ENCODE assay signal across 1 cellular context in genomic region chr6:13574571-13575376, GRCh38.
TF ChIP-seq lines count a peak whose summit lies in the region.

Gene SIRT5, plus strand, starts transcription at chr6:13574601. Its CDS starts 9,510 bp downstream, at chr6:13584111.

TF ChIP-seq in H1, 55 proteins besides CTCF, POLR2A, EP300 and RAD21 (continued from another document):
- TF ChIP-seq, protein P1, sequence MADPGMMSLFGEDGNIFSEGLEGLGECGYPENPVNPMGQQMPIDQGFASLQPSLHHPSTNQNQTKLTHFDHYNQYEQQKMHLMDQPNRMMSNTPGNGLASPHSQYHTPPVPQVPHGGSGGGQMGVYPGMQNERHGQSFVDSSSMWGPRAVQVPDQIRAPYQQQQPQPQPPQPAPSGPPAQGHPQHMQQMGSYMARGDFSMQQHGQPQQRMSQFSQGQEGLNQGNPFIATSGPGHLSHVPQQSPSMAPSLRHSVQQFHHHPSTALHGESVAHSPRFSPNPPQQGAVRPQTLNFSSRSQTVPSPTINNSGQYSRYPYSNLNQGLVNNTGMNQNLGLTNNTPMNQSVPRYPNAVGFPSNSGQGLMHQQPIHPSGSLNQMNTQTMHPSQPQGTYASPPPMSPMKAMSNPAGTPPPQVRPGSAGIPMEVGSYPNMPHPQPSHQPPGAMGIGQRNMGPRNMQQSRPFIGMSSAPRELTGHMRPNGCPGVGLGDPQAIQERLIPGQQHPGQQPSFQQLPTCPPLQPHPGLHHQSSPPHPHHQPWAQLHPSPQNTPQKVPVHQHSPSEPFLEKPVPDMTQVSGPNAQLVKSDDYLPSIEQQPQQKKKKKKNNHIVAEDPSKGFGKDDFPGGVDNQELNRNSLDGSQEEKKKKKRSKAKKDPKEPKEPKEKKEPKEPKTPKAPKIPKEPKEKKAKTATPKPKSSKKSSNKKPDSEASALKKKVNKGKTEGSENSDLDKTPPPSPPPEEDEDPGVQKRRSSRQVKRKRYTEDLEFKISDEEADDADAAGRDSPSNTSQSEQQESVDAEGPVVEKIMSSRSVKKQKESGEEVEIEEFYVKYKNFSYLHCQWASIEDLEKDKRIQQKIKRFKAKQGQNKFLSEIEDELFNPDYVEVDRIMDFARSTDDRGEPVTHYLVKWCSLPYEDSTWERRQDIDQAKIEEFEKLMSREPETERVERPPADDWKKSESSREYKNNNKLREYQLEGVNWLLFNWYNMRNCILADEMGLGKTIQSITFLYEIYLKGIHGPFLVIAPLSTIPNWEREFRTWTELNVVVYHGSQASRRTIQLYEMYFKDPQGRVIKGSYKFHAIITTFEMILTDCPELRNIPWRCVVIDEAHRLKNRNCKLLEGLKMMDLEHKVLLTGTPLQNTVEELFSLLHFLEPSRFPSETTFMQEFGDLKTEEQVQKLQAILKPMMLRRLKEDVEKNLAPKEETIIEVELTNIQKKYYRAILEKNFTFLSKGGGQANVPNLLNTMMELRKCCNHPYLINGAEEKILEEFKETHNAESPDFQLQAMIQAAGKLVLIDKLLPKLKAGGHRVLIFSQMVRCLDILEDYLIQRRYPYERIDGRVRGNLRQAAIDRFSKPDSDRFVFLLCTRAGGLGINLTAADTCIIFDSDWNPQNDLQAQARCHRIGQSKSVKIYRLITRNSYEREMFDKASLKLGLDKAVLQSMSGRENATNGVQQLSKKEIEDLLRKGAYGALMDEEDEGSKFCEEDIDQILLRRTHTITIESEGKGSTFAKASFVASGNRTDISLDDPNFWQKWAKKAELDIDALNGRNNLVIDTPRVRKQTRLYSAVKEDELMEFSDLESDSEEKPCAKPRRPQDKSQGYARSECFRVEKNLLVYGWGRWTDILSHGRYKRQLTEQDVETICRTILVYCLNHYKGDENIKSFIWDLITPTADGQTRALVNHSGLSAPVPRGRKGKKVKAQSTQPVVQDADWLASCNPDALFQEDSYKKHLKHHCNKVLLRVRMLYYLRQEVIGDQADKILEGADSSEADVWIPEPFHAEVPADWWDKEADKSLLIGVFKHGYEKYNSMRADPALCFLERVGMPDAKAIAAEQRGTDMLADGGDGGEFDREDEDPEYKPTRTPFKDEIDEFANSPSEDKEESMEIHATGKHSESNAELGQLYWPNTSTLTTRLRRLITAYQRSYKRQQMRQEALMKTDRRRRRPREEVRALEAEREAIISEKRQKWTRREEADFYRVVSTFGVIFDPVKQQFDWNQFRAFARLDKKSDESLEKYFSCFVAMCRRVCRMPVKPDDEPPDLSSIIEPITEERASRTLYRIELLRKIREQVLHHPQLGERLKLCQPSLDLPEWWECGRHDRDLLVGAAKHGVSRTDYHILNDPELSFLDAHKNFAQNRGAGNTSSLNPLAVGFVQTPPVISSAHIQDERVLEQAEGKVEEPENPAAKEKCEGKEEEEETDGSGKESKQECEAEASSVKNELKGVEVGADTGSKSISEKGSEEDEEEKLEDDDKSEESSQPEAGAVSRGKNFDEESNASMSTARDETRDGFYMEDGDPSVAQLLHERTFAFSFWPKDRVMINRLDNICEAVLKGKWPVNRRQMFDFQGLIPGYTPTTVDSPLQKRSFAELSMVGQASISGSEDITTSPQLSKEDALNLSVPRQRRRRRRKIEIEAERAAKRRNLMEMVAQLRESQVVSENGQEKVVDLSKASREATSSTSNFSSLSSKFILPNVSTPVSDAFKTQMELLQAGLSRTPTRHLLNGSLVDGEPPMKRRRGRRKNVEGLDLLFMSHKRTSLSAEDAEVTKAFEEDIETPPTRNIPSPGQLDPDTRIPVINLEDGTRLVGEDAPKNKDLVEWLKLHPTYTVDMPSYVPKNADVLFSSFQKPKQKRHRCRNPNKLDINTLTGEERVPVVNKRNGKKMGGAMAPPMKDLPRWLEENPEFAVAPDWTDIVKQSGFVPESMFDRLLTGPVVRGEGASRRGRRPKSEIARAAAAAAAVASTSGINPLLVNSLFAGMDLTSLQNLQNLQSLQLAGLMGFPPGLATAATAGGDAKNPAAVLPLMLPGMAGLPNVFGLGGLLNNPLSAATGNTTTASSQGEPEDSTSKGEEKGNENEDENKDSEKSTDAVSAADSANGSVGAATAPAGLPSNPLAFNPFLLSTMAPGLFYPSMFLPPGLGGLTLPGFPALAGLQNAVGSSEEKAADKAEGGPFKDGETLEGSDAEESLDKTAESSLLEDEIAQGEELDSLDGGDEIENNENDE (IDR thresholded peaks at IDR 0.05; ENCODE audit: insufficient replicate concordance, low read length): no peak
- TF ChIP-seq TAF7 (optimal IDR thresholded peaks at IDR 0.05; ENCODE audit: borderline replicate concordance, low read depth, low read length) (no peak), BACH1 (IDR thresholded peaks at IDR 0.05; ENCODE audit: low read length) (peak; percentile 40), TEAD4 (IDR thresholded peaks at IDR 0.05; ENCODE audit: low read depth, low read length) (0 out of 2 replicates have a peak, but pooled peaks have one; percentile 11), POLR2AphosphoS5 (IDR thresholded peaks at IDR 0.05; ENCODE audit: low read depth, low read length) (peak; percentile 79), TBP (IDR thresholded peaks at IDR 0.05; ENCODE audit: low read depth, low read length) (0 out of 2 replicates have a peak, but pooled peaks have one; percentile 5), HDAC2 (IDR thresholded peaks at IDR 0.05; ENCODE audit: borderline replicate concordance in 1 of 2, low read depth in 2 of 2, low read length in 2 of 2) (peak in 1 of 2 experiments; percentile 62; a peak in 1 of 4 replicates), PHF8 (conservative IDR thresholded peaks at IDR 0.05; ENCODE audit: low read depth, low read length) (peak; percentile 85), SIX5 (IDR thresholded peaks at IDR 0.05; ENCODE audit: low read depth, low read length) (no peak), RNF2 (IDR thresholded peaks at IDR 0.05; ENCODE audit: borderline replicate concordance, low read depth, low read length, missing control alignments, poor library complexity, severe bottlenecking) (no peak), CHD2 (IDR thresholded peaks at IDR 0.05; ENCODE audit: low read length) (no peak), ASH2L (IDR thresholded peaks at IDR 0.05; ENCODE audit: low read length) (peak; percentile 71), HDAC6 (IDR thresholded peaks at IDR 0.05; ENCODE audit: low read depth, low read length) (no peak), JUN (IDR thresholded peaks at IDR 0.05; ENCODE audit: low read depth, low read length) (no peak), CBX8 (IDR thresholded peaks at IDR 0.05; ENCODE audit: borderline replicate concordance, low read depth, low read length) (no peak), EZH2 (IDR thresholded peaks at IDR 0.05; ENCODE audit: low read depth, low read length, severe bottlenecking) (no peak), E2F6 (IDR thresholded peaks at IDR 0.05) (peak; percentile 58), KDM1A (IDR thresholded peaks at IDR 0.05; ENCODE audit: borderline replicate concordance, low read length) (peak; percentile 12; the same call in 1 of the 2 replicates), SIRT6 (IDR thresholded peaks at IDR 0.05; ENCODE audit: low read length) (no peak), RFX5 (IDR thresholded peaks at IDR 0.05; ENCODE audit: borderline replicate concordance, low read depth, low read length) (no peak), SIN3A (conservative IDR thresholded peaks at IDR 0.05 in 1 of 2, IDR thresholded peaks at IDR 0.05 in 1 of 2; ENCODE audit: low read depth in 1 of 2, low read length in 2 of 2) (peak in 1 of 2 experiments; percentile 79; a peak in 2 of 4 replicates)
